15 cellular contexts compared by ENCODE assay signal in genomic region chr3:114582929-114583328, GRCh38.
DNase-seq lines count a peak whose midpoint lies in the region; ATAC-seq, FAIRE-seq and TF ChIP-seq lines count a peak whose summit lies in the region.
"Had no signal": no experiment of that assay in that cellular context is flagged by ENCODE, and none has a peak within 500 bp of the region (broad histone marks: within the 10 kb centered on the region; RNA-seq: fewer than 3 reads in every experiment).

No MANE protein-coding gene starts in this region.

- no peaks in the 10 kb centered on the region for H3K79me2 ChIP-seq in OCI-LY3 (ENCODE audit: low read length)

- no peaks in the 10 kb centered on the region for H4K20me1 ChIP-seq in OCI-LY3 (ENCODE audit: insufficient read depth, low read length)

- H2AFZ ChIP-seq in OCI-LY3 (ENCODE audit: low read depth, low read length), result peak overlapping the region; percentile 23; the same call in 1 of the 2 replicates

- no peak for FAIRE-seq in urothelium cell line (lab: Jason Lieb, UNC)
- FAIRE-seq: endothelial cell of umbilical vein had no signal

- no peaks in the 10 kb centered on the region for H3K27me3 ChIP-seq in OCI-LY3 (ENCODE audit: low read depth, low read length)

- H3K4me2 ChIP-seq in OCI-LY3 (ENCODE audit: low read length), result peak overlapping the region; percentile 77

- TF ChIP-seq CTCF in OCI-LY3 (IDR thresholded peaks at IDR 0.05; ENCODE audit: low read depth, low read length), result no peak

- H3K4me1 ChIP-seq in OCI-LY3 (ENCODE audit: low read length), result peaks cover 29% of the 10 kb centered on the region

- H3K9ac ChIP-seq in OCI-LY3 (ENCODE audit: low read length), result no peak overlapping the region; the same call in 1 of the 2 replicates

- peak; percentile 49 to 61 for ATAC-seq in activated CD4-positive, CD25-positive, alpha-beta regulatory T cell treated with anti-CD3 and anti-CD28 coated beads, Interleukin-2, amount 50 U/mL, for 24 hours
- ATAC-seq in GM19468 (IDR thresholded peaks at IDR 0.05; ENCODE audit: extremely low read depth, unreplicated experiment) (peak; percentile 93), HG02973 (IDR thresholded peaks at IDR 0.05; ENCODE audit: unreplicated experiment) (peak; percentile 93)

- H3K4me3 ChIP-seq in OCI-LY3 (ENCODE audit: low read length), result peak overlapping the region; percentile 26

- H3K36me3 ChIP-seq in OCI-LY3 (replicated peaks; ENCODE audit: low read depth, low read length), result no peaks in the 10 kb centered on the region

- H3K27ac ChIP-seq in OCI-LY3 (ENCODE audit: low read length), result peak overlapping the region; percentile 27
- H3K27ac ChIP-seq: 22Rv1 had no signal

- H3K9me3 ChIP-seq in OCI-LY3 (ENCODE audit: insufficient read depth, low read length), result no peaks in the 10 kb centered on the region

- DNase-seq in activated CD4-positive, CD25-positive, alpha-beta regulatory T cell (lab: John Stamatoyannopoulos, UW), result no peak
- no peak for DNase-seq in urothelium cell line (ENCODE audit: low spot score)
- DNase-seq in NCI-H748 (lab: John Stamatoyannopoulos, UW; ENCODE audit: unreplicated experiment), result no peak
- no peak for DNase-seq in cerebellar cortex (ENCODE audit: low spot score)
- DNase-seq: activated CD4-positive, alpha-beta T cell treated with anti-CD3 and anti-CD28 coated beads, Interleukin-2, amount 10 ng/mL, durations not matched to agents 7 days and 5 days; aorta; NCI-H1930; SHP77; stimulated activated CD4-positive, alpha-beta T cell treated with anti-CD3 and anti-CD28 coated beads, Interleukin-4, amount 100 ng/mL, for 4 hours had no signal
